Comparison of ENCODE assay signal across 8 cellular contexts in genomic region chr19:46777956-46778645, GRCh38. TPM values are rescaled to one million over a fixed set of nuclear protein-coding genes. Genes with fewer than 3 reads are reported as not detected.
DNase-seq lines count a peak whose midpoint lies in the region; ATAC-seq and TF ChIP-seq lines count a peak whose summit lies in the region.
"Not testable (repeated sequence)": the region's sequence is repeated elsewhere in the genome, so short reads cannot be mapped to it uniquely, and the experiment has no call there.

No MANE protein-coding gene starts in this region.

- peaks cover 10% of the 10 kb centered on the region for H3K79me2 ChIP-seq in Karpas-422 (ENCODE audit: low read length)
- peaks cover 31% of the 10 kb centered on the region for H3K79me2 ChIP-seq in osteoblast (ENCODE audit: insufficient read depth, low read length)

- H3K18ac ChIP-seq in mesenchymal stem cell (ENCODE audit: low read depth in 1 of 2, low read length in 2 of 2), result not testable (repeated sequence)

- H3K23ac ChIP-seq in mesenchymal stem cell (ENCODE audit: low read length in 2 of 2), result not testable (repeated sequence)

- not testable (repeated sequence) for H3K9me3 ChIP-seq in Karpas-422 (ENCODE audit: low read length); mesenchymal stem cell (ENCODE audit: control insufficient read depth, low read length); osteoblast (ENCODE audit: low read depth, low read length); vagina

- H3K9me2 ChIP-seq in Karpas-422 (replicated peaks; ENCODE audit: insufficient read depth, low read length), result not testable (repeated sequence)

- H3K4me1 Mint-ChIP-seq in activated CD4-positive, alpha-beta memory T cell treated with anti-CD3 and anti-CD28 coated beads, Interleukin-2, amount 10 ng/mL, durations not matched to agents 7 days and 5 days, result peaks cover 53% of the 10 kb centered on the region
- not testable (repeated sequence) for H3K4me1 Mint-ChIP-seq in activated naive CD8-positive, alpha-beta T cell (ENCODE audit: low read depth)

- H4K91ac ChIP-seq in mesenchymal stem cell (ENCODE audit: low read length), result not testable (repeated sequence)

- H3K9me3 Mint-ChIP-seq in activated CD4-positive, alpha-beta memory T cell treated with anti-CD3 and anti-CD28 coated beads, Interleukin-2, amount 10 ng/mL, durations not matched to agents 7 days and 5 days; activated naive CD8-positive, alpha-beta T cell (ENCODE audit: low read depth): not testable (repeated sequence)

- H3K36me3 Mint-ChIP-seq in activated CD4-positive, alpha-beta memory T cell treated with anti-CD3 and anti-CD28 coated beads, Interleukin-2, amount 10 ng/mL, durations not matched to agents 7 days and 5 days (ENCODE audit: low read depth), result peaks cover 67% of the 10 kb centered on the region
- not testable (repeated sequence) for H3K36me3 Mint-ChIP-seq in activated naive CD8-positive, alpha-beta T cell

- H3K4me3 Mint-ChIP-seq in activated CD4-positive, alpha-beta memory T cell treated with anti-CD3 and anti-CD28 coated beads, Interleukin-2, amount 10 ng/mL, durations not matched to agents 7 days and 5 days; activated naive CD8-positive, alpha-beta T cell: not testable (repeated sequence)

- intact Hi-C loops in vagina (cut with DNase I), result not testable (repeated sequence)

- not testable (repeated sequence) for H2BK15ac ChIP-seq in mesenchymal stem cell (ENCODE audit: low read depth, poor library complexity, severe bottlenecking)

- POLR2A ChIA-PET in activated CD4-positive, alpha-beta memory T cell treated with anti-CD3 and anti-CD28 coated beads, Interleukin-2, amount 10 ng/mL, durations not matched to agents 7 days and 5 days (lab: Charles Lee), result interaction anchor here (2.1 kb wide), 1 partner anchor 10 kb away, joined by 6 read pairs; the partner anchor contains the start of gene SLC1A5

- ATAC-seq in foreskin keratinocyte, result not testable (repeated sequence)

- not testable (repeated sequence) for H3K4me1 ChIP-seq in Karpas-422 (ENCODE audit: low read length); foreskin keratinocyte; mesenchymal stem cell (ENCODE audit: control insufficient read depth, insufficient read depth, low read depth, low read length); osteoblast (ENCODE audit: insufficient read depth, low read length)
- H3K4me1 ChIP-seq in vagina, result peaks cover 24% of the 10 kb centered on the region

- H3K14ac ChIP-seq in mesenchymal stem cell (ENCODE audit: low read length in 2 of 2), result not testable (repeated sequence)

- TF ChIP-seq POLR2A in vagina (IDR thresholded peaks at IDR 0.05), result not testable (repeated sequence)

- peaks cover 27% of the 10 kb centered on the region for H3K79me1 ChIP-seq in mesenchymal stem cell (replicated peaks; ENCODE audit: low read length, poor library complexity, severe bottlenecking)

- not testable (repeated sequence) for H3K4me2 ChIP-seq in Karpas-422 (ENCODE audit: low read depth, low read length, poor library complexity, severe bottlenecking); mesenchymal stem cell (ENCODE audit: low read length, poor library complexity, severe bottlenecking); osteoblast (ENCODE audit: insufficient read depth, low read length)

- not testable (repeated sequence) for H3K27me3 ChIP-seq in Karpas-422 (ENCODE audit: low read length); foreskin keratinocyte; mesenchymal stem cell (ENCODE audit: control insufficient read depth in 1 of 2, insufficient read depth in 1 of 2, low read length in 2 of 2); osteoblast (ENCODE audit: insufficient read depth, low read length); vagina

- H3K36me3 ChIP-seq in Karpas-422 (ENCODE audit: insufficient read depth, low read length), result peaks cover 43% of the 10 kb centered on the region
- peaks cover 77% of the 10 kb centered on the region in 2 experiments for H3K36me3 ChIP-seq in mesenchymal stem cell (ENCODE audit: control insufficient read depth in 1 of 2, insufficient read depth in 2 of 2, low read depth in 1 of 2, low read length in 2 of 2)
- H3K36me3 ChIP-seq in osteoblast (ENCODE audit: insufficient read depth, low read length), result peaks cover 70% of the 10 kb centered on the region
- peaks cover 0 to 87% of the 10 kb centered on the region in 2 donors for H3K36me3 ChIP-seq in vagina

- H2BK120ac ChIP-seq in mesenchymal stem cell (ENCODE audit: low read depth, low read length), result not testable (repeated sequence)

- WGBS in mesenchymal stem cell, result 96% methylated on average over 9 of the region's 12 CpGs

- not testable (repeated sequence) for H2BK12ac ChIP-seq in mesenchymal stem cell (ENCODE audit: low read length in 2 of 2)

- H2BK5ac ChIP-seq in mesenchymal stem cell (ENCODE audit: low read depth, low read length, poor library complexity, severe bottlenecking), result not testable (repeated sequence)

- DNase-seq in CD1c-positive myeloid dendritic cell (ENCODE audit: extremely low spot score) (peak; percentile 29), Karpas-422 (peak; percentile 35), osteoblast (ENCODE audit: insufficient read length, low spot score, missing footprints) (peak; percentile 47)
- not testable (repeated sequence) for DNase-seq in activated CD4-positive, alpha-beta memory T cell treated with anti-CD3 and anti-CD28 coated beads, Interleukin-2, amount 10 ng/mL, durations not matched to agents 7 days and 5 days; foreskin keratinocyte; mesenchymal stem cell; vagina (ENCODE audit: extremely low spot score in 2 of 2)

- TF ChIP-seq CTCF in foreskin keratinocyte (conservative IDR thresholded peaks at IDR 0.05), result peak; percentile 17
- not testable (repeated sequence) for TF ChIP-seq CTCF in osteoblast (IDR thresholded peaks at IDR 0.05; ENCODE audit: extremely low read depth, low read depth, low read length); vagina (IDR thresholded peaks at IDR 0.05)

- peak overlapping the region; percentile 67 for H4K8ac ChIP-seq in mesenchymal stem cell (ENCODE audit: low read length)

- not testable (repeated sequence) for H3K27ac ChIP-seq in Karpas-422 (ENCODE audit: low read length); foreskin keratinocyte; mesenchymal stem cell (ENCODE audit: low read length, poor library complexity, severe bottlenecking); osteoblast (ENCODE audit: low read depth, low read length)
- H3K27ac ChIP-seq in vagina, result peak overlapping the region; percentile 17

- H4K20me1 ChIP-seq in Karpas-422 (ENCODE audit: insufficient read depth, low read depth, low read length) (peaks cover 20% of the 10 kb centered on the region), osteoblast (ENCODE audit: insufficient read depth, low read length) (peaks cover 25% of the 10 kb centered on the region)

- peak overlapping the region; percentile 69 for H3K27ac Mint-ChIP-seq in activated CD4-positive, alpha-beta memory T cell treated with anti-CD3 and anti-CD28 coated beads, Interleukin-2, amount 10 ng/mL, durations not matched to agents 7 days and 5 days
- H3K27ac Mint-ChIP-seq in activated naive CD8-positive, alpha-beta T cell, result peak overlapping the region; percentile 28

- CTCF ChIA-PET in activated CD4-positive, alpha-beta memory T cell treated with anti-CD3 and anti-CD28 coated beads, Interleukin-2, amount 10 ng/mL, durations not matched to agents 7 days and 5 days (lab: Charles Lee), result interaction anchor here (3.4 kb wide), 1 partner anchor 12 kb away, joined by 13 read pairs; no protein-coding TSS in a partner anchor

- H3K9ac ChIP-seq in Karpas-422 (ENCODE audit: low read length); mesenchymal stem cell (ENCODE audit: low read length): not testable (repeated sequence)

- not testable (repeated sequence) for H2AK5ac ChIP-seq in mesenchymal stem cell (ENCODE audit: low read length, severe bottlenecking)

- not testable (repeated sequence) for H3K27me3 Mint-ChIP-seq in activated CD4-positive, alpha-beta memory T cell treated with anti-CD3 and anti-CD28 coated beads, Interleukin-2, amount 10 ng/mL, durations not matched to agents 7 days and 5 days; activated naive CD8-positive, alpha-beta T cell

- not testable (repeated sequence) for H2AFZ ChIP-seq in Karpas-422 (ENCODE audit: low read length); mesenchymal stem cell (ENCODE audit: low read depth, low read length); osteoblast (ENCODE audit: low read length)

- not testable (repeated sequence) for H3K4ac ChIP-seq in mesenchymal stem cell (ENCODE audit: low read depth in 1 of 2, low read length in 2 of 2)

- H3K4me3 ChIP-seq in Karpas-422 (ENCODE audit: low read length); mesenchymal stem cell (ENCODE audit: insufficient read depth in 1 of 2, low read depth in 1 of 2, low read length in 2 of 2); osteoblast (ENCODE audit: insufficient read depth, low read length); vagina: not testable (repeated sequence)

RNA-seq across cellular contexts. Expression of gene SLC1A5, which starts 10.3 kb away (rescaled TPM):
- 116 and 189 TPM in 2 replicates for total RNA-seq in Karpas-422 (2014; rRNA removed; shearing (Covaris generic); ENCODE audit: low replicate concordance)
- total RNA-seq in activated CD4-positive, alpha-beta memory T cell treated with anti-CD3 and anti-CD28 coated beads, Interleukin-2, amount 10 ng/mL, durations not matched to agents 7 days and 5 days, result 100 to 1,000 TPM; 200 to 208 TPM
- total RNA-seq in foreskin keratinocyte (176 and 218 TPM in 2 replicates), osteoblast (274 and 354 TPM in 2 replicates), vagina (147 TPM)
- 237 and 281 TPM in 2 replicates for polyA plus RNA-seq in foreskin keratinocyte
- 164 TPM for polyA plus RNA-seq in mesenchymal stem cell (2013, experiment 1 of 2)
- 163 TPM for polyA plus RNA-seq in mesenchymal stem cell (2013, experiment 2 of 2)

RNA-seq across cellular contexts. Expression of gene STRN4, which starts 31.9 kb away (rescaled TPM):
- 37.5 and 55.2 TPM in 2 replicates for total RNA-seq in Karpas-422 (2014; rRNA removed; shearing (Covaris generic); ENCODE audit: low replicate concordance)
- total RNA-seq in activated CD4-positive, alpha-beta memory T cell treated with anti-CD3 and anti-CD28 coated beads, Interleukin-2, amount 10 ng/mL, durations not matched to agents 7 days and 5 days, result 10 to 100 TPM; 75.1 to 78.5 TPM
- total RNA-seq in foreskin keratinocyte (66.6 and 68.4 TPM in 2 replicates), osteoblast (56.3 and 56.5 TPM in 2 replicates), vagina (85.0 TPM)
- 58.0 and 58.2 TPM in 2 replicates for polyA plus RNA-seq in foreskin keratinocyte
- polyA plus RNA-seq in mesenchymal stem cell (2013, experiment 1 of 2), result 56.4 TPM
- 56.1 TPM for polyA plus RNA-seq in mesenchymal stem cell (2013, experiment 2 of 2)

RNA-seq across cellular contexts. Expression of gene FKRP, which starts 32.2 kb away (rescaled TPM):
- total RNA-seq in Karpas-422 (2014; rRNA removed; shearing (Covaris generic); ENCODE audit: low replicate concordance), result 14.6 and 18.4 TPM in 2 replicates
- 10 to 100 TPM; 13.4 to 15.4 TPM for total RNA-seq in activated CD4-positive, alpha-beta memory T cell treated with anti-CD3 and anti-CD28 coated beads, Interleukin-2, amount 10 ng/mL, durations not matched to agents 7 days and 5 days
- total RNA-seq in foreskin keratinocyte (11.9 and 14.8 TPM in 2 replicates), osteoblast (18.0 and 18.5 TPM in 2 replicates), vagina (14.7 TPM)
- polyA plus RNA-seq in foreskin keratinocyte, result 9.9 and 10.0 TPM in 2 replicates
- polyA plus RNA-seq in mesenchymal stem cell (2013, experiment 1 of 2), result 24.9 TPM
- polyA plus RNA-seq in mesenchymal stem cell (2013, experiment 2 of 2), result 24.4 TPM
